Comparison of ENCODE assay signal across 8 cellular contexts in the genomic region with DNA sequence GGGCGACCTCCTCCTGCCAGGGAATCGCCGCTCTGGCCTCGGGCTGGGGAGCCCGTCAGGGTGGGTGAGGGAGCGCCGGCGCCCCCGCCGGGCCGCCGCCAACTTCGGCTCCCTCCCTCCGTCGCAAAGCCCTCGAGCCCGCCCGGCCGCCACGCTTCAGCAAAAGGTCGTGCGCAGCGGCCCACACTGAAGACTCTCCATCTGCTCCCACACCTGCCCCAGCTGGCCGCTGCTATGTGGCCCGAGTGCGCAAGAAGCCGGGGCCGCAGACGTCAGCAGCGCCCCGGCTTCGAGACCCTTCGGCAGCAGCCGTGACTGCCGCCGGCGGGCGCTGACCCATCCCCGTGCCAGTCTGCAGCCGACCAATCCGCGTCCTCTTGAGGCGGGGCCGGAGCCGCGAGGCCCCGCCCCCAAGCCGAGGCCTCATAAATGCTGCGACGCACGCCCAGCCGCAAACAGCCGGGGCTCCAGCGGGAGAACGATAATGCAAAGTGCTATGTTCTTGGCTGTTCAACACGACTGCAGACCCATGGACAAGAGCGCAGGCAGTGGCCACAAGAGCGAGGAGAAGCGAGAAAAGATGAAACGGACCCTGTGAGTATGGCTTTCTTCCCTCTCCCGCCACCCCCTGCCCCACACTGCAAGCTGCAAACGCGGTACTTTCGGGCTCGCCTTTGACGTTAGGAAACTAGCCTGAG. TPM values are rescaled to one million over a fixed set of nuclear protein-coding genes. Genes with fewer than 3 reads are reported as not detected.
DNase-seq lines count a peak whose midpoint lies in the region; ATAC-seq, FAIRE-seq and TF ChIP-seq lines count a peak whose summit lies in the region.

A gene with protein sequence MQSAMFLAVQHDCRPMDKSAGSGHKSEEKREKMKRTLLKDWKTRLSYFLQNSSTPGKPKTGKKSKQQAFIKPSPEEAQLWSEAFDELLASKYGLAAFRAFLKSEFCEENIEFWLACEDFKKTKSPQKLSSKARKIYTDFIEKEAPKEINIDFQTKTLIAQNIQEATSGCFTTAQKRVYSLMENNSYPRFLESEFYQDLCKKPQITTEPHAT (plus strand): TSS at position 452 of the 698 bp plus-strand sequence. CDS start 33 bp downstream, at position 485.

- TF ChIP-seq CTCF in AG04449 (IDR thresholded peaks at IDR 0.05; ENCODE audit: insufficient read depth, low read length, missing control alignments): no peak
- no peak for TF ChIP-seq CTCF in WI38 (IDR thresholded peaks at IDR 0.05; ENCODE audit: low read depth, low read length)
- TF ChIP-seq CTCF in bronchial epithelial cell (IDR thresholded peaks at IDR 0.05; ENCODE audit: insufficient read depth, low read length, severe bottlenecking): peak; percentile 1
- peak in 3 of 11 experiments; percentile 4 to 30 (median 24) for TF ChIP-seq CTCF in spleen (IDR thresholded peaks at IDR 0.05 in 8 of 11, conservative IDR thresholded peaks at IDR 0.05 in 3 of 11)

- peak; percentile 49 for DNase-seq in AG04449 (ENCODE audit: low read depth, low spot score)
- DNase-seq in NCI-H2171 treated with DMSO at 0.1 percent for 48 hours (lab: John Stamatoyannopoulos, UW): peak; percentile 90
- DNase-seq in bronchial epithelial cell (ENCODE audit: low read depth): peak; percentile 78
- peak; percentile 92 for DNase-seq in inferior parietal cortex (ENCODE audit: extremely low spot score)
- DNase-seq in spleen: peak; percentile 98

- H3K27ac ChIP-seq in spleen: peak within 1 kb of the TSS; percentile 75 to 98 (median 95)

- CTCF ChIA-PET in AG04449 (lab: Yijun Ruan, JAX): interaction anchor here (0.7 to 13.1 kb wide), 7 partner anchors 184 to 334 kb away, joined by 3 to 231 read pairs (median 3); no protein-coding TSS in a partner anchor

- TF ChIP-seq POLR2A in spleen (IDR thresholded peaks at IDR 0.05): peak; percentile 97 to 99 (median 98)

- no peaks in the 10 kb centered on the region for H3K9me3 ChIP-seq in spleen

- POLR2A ChIA-PET in AG04449 (lab: Yijun Ruan, JAX): interaction anchor here (0.7 to 2.2 kb wide), 5 partner anchors 11 to 211 kb away, joined by 3 to 10 read pairs (median 5); no protein-coding TSS in a partner anchor

- no peaks in the 10 kb centered on the region for H3K27me3 ChIP-seq in bronchial epithelial cell (ENCODE audit: control insufficient read depth, insufficient read depth, low read length)
- H3K27me3 ChIP-seq in spleen (replicated peaks in 1 of 7): no peaks in the 10 kb centered on the region

- intact Hi-C loops in spleen (cut with DNase I; ENCODE audit: low total_unique reads): loop anchor here (5.0 kb wide), 2 partner anchors 214 to 314 kb away; a partner anchor contains a TSS

- H3K4me1 ChIP-seq in spleen: peaks cover 3 to 70% (median 48%) of the 10 kb centered on the region in 6 donors

- ATAC-seq in GM18870 (IDR thresholded peaks at IDR 0.05; ENCODE audit: unreplicated experiment) (peak; percentile 49), HG03108 (IDR thresholded peaks at IDR 0.05; ENCODE audit: unreplicated experiment) (peak; percentile 94)

- FAIRE-seq in bronchial epithelial cell (lab: Jason Lieb, UNC): no peak

- peaks cover 5% of the 10 kb centered on the region for H3K36me3 ChIP-seq in bronchial epithelial cell (ENCODE audit: control insufficient read depth, insufficient read depth, low read length)
- H3K36me3 ChIP-seq in spleen: peaks cover 0 to 27% (median 7%) of the 10 kb centered on the region in 6 donors

- WGBS in spleen, 5 donors: 0 to 1% (median 0%) methylated on average over 18 to 66 of the region's 66 CpGs

- H3K4me3 ChIP-seq in AG04449 (ENCODE audit: low read depth, low read length) (peak within 1 kb of the TSS; percentile 93), WI38 (ENCODE audit: low read depth, low read length) (peak within 1 kb of the TSS; percentile 95), bronchial epithelial cell (ENCODE audit: low read depth, low read length) (peak within 1 kb of the TSS; percentile 91), spleen (peak within 1 kb of the TSS; percentile 61 to 85 (median 64))

RNA-seq across cellular contexts. Expression of the gene that starts here (rescaled TPM):
- 29.5 and 79.9 TPM in 2 replicates for total RNA-seq in bronchial epithelial cell
- 100 to 1,000 TPM; 144 to 377 (median 175) TPM for total RNA-seq in spleen
- polyA plus RNA-seq in spleen: 100 to 1,000 TPM in 1 of 3 donors, 10 to 100 TPM in 2; 56.9 to 123 (median 58.3) TPM

Comparison
In these comparisons a context has a peak if more than half of its experiments do, and no peak if none do; other contexts are left out.
1. Peak in every context shown above with its lines: DNase-seq, ATAC-seq, H3K4me3 ChIP-seq and H3K27ac ChIP-seq.